ENCODE assay signal across 8 cellular contexts in the genomic region with DNA sequence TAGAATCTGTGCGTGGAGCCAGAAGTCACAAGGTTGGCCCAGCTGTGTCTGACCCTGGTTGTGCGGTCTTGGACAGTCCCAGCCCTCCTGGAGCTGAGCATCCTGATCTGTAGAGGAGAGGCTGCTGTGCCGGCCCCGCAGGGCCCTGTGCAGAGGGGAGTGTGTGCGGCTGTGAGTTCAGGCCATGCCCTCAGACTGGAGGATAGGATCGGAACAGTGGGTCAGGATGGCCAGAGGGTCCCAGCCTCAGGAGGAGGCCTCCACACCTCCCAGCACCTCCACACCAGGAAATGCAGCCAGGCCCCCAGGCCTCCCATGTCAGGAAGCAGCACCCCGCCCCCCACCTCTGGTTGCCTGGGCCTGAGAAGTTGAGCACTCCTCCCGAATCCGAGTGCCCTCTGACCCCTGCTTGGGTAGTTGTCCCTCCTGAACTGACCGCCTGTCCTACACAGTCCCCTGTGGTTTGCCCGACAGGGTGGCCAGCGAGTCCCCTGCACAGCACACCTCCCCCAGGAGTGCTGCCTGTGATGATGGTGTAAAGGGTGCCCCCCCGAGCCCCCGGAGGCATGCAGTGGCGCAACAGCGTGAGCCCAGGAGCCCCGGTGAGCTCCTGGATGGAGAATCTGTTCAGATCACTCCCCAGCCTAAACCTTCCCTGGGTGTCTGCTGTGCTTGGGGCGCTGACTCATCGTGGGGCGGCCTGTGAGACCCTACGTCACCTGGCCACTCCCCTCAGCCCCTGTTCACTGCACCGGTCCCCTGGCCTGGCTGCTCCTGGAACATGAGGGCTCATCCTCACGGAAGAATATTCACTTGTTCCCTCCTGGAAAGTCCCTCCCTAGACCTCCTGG.
A peak's percentile ranks its signal among the peaks of the same experiment; 100 is the strongest.
DNase-seq lines count a peak whose midpoint lies in the region; ATAC-seq, FAIRE-seq and TF ChIP-seq lines count a peak whose summit lies in the region.

No MANE protein-coding gene starts in this region.

- no peak for TF ChIP-seq CTCF in foreskin keratinocyte (conservative IDR thresholded peaks at IDR 0.05)

- H3K27me3 ChIP-seq in foreskin keratinocyte: no peaks in the 10 kb centered on the region

- FAIRE-seq in frontal cortex (lab: Jason Lieb, UNC): no peak

- no peak overlapping the region for H3K4me3 ChIP-seq in skin epidermis

- DNase-seq in NCI-H82 (lab: John Stamatoyannopoulos, UW): peak; percentile 40
- no peak for DNase-seq in NCI-H82 treated with DMSO at 0.1 percent for 48 hours (lab: John Stamatoyannopoulos, UW; ENCODE audit: unreplicated experiment)
- peak; percentile 83 for DNase-seq in activated CD8-positive, alpha-beta memory T cell treated with anti-CD3 and anti-CD28 coated beads, Interleukin-2, amount 50 U/mL, for 4 hours
- peak in 1 of 2 donors; percentile 79 for DNase-seq in foreskin keratinocyte
- no peak for DNase-seq in frontal cortex (ENCODE audit: low spot score in 2 of 2)

- H3K4me1 ChIP-seq in foreskin keratinocyte: peaks cover 40% of the 10 kb centered on the region

- peak; percentile 69 for ATAC-seq in foreskin keratinocyte
- ATAC-seq in HG02852 (IDR thresholded peaks at IDR 0.05; ENCODE audit: unreplicated experiment): no peak
- ATAC-seq in HG03565 (IDR thresholded peaks at IDR 0.05; ENCODE audit: unreplicated experiment): no peak

- peak overlapping the region; percentile 73 for H3K27ac ChIP-seq in foreskin keratinocyte
- H3K27ac ChIP-seq in skin epidermis: peak overlapping the region in 19 of 21 experiments; percentile 13 to 85 (median 63)

Comparison
In these comparisons a context has a peak if more than half of its experiments do, and no peak if none do; other contexts are left out.
1. DNase-seq: peak in NCI-H82 (single experiment) and activated CD8-positive, alpha-beta memory T cell treated with anti-CD3 and anti-CD28 coated beads, Interleukin-2, amount 50 U/mL, for 4 hours (single experiment); none in NCI-H82 treated with DMSO at 0.1 percent for 48 hours (single experiment) and frontal cortex (0 of 2).